17 cellular contexts compared by ENCODE assay signal in genomic region chr18:48552130-48552529, GRCh38.
"Had no signal": no experiment of that assay in that cellular context is flagged by ENCODE, and none has a peak within 500 bp of the region (broad histone marks: within the 10 kb centered on the region; RNA-seq: fewer than 3 reads in every experiment).

No MANE protein-coding gene starts in this region.

- H3K27me3 Mint-ChIP-seq: natural killer cell treated with Interleukin-12 subunit alpha and Interleukin-12 subunit beta and Interleukin-15 and Interleukin-18, amount 100 ng/mL, for 72 hours; progenitor cell of endocrine pancreas; stimulated activated memory B cell treated with anti-CD40 and anti-IgM and Interleukin-4, amounts not matched to agents 10 μg/mL and 1 μg/mL and 100 μg/mL, for 72 hours; stimulated activated naive CD8-positive, alpha-beta T cell treated with anti-CD3 and anti-CD28 coated beads, Interleukin-15, Interleukin-2, amounts not matched to agents 100 ng/mL and 50 ng/mL, for 24 hours had no signal

- H3K9me3 Mint-ChIP-seq: immature natural killer cell; mesothelial cell of epicardium; natural killer cell treated with Interleukin-12 subunit alpha and Interleukin-12 subunit beta and Interleukin-15 and Interleukin-18, amount 100 ng/mL, for 72 hours; stimulated activated memory B cell treated with anti-CD40 and anti-IgM and Interleukin-4, amounts not matched to agents 10 μg/mL and 1 μg/mL and 100 μg/mL, for 72 hours; stimulated activated naive CD8-positive, alpha-beta T cell treated with anti-CD3 and anti-CD28 coated beads, Interleukin-15, Interleukin-2, amounts not matched to agents 100 ng/mL and 50 ng/mL, for 24 hours had no signal

- H3K27ac Mint-ChIP-seq: immature natural killer cell; mesothelial cell of epicardium; natural killer cell treated with Interleukin-12 subunit alpha and Interleukin-12 subunit beta and Interleukin-15 and Interleukin-18, amount 100 ng/mL, for 72 hours; progenitor cell of endocrine pancreas; stimulated activated memory B cell treated with anti-CD40 and anti-IgM and Interleukin-4, amounts not matched to agents 10 μg/mL and 1 μg/mL and 100 μg/mL, for 72 hours; stimulated activated naive CD8-positive, alpha-beta T cell treated with anti-CD3 and anti-CD28 coated beads, Interleukin-15, Interleukin-2, amounts not matched to agents 100 ng/mL and 50 ng/mL, for 24 hours had no signal

- H3K27ac ChIP-seq: gastroesophageal sphincter, pancreas, testis, transverse colon had no signal

- H3K4me3 Mint-ChIP-seq: immature natural killer cell; mesothelial cell of epicardium; natural killer cell treated with Interleukin-12 subunit alpha and Interleukin-12 subunit beta and Interleukin-15 and Interleukin-18, amount 100 ng/mL, for 72 hours; stimulated activated memory B cell treated with anti-CD40 and anti-IgM and Interleukin-4, amounts not matched to agents 10 μg/mL and 1 μg/mL and 100 μg/mL, for 72 hours; stimulated activated naive CD8-positive, alpha-beta T cell treated with anti-CD3 and anti-CD28 coated beads, Interleukin-15, Interleukin-2, amounts not matched to agents 100 ng/mL and 50 ng/mL, for 24 hours had no signal

- DNase-seq: effector CD8-positive, alpha-beta T cell; glutamatergic neuron; immature natural killer cell; left colon; mammary epithelial cell; occipital lobe; pancreas; right cardiac atrium; stimulated activated CD4-positive, alpha-beta T cell treated with anti-CD3 and anti-CD28 coated beads, Interleukin-4, amount 100 ng/mL, for 1 hour; testis; transverse colon had no signal

- H3K27me3 ChIP-seq: gastroesophageal sphincter, pancreas, testis, transverse colon had no signal

- H3K4me1 Mint-ChIP-seq: immature natural killer cell had no signal

- H3K36me3 Mint-ChIP-seq: immature natural killer cell; natural killer cell treated with Interleukin-12 subunit alpha and Interleukin-12 subunit beta and Interleukin-15 and Interleukin-18, amount 100 ng/mL, for 72 hours had no signal

- H3K4me1 ChIP-seq: pancreas had no signal

- ATAC-seq: gastroesophageal sphincter; left colon; natural killer cell treated with Interleukin-12 subunit alpha and Interleukin-12 subunit beta and Interleukin-15 and Interleukin-18, amount 100 ng/mL, for 72 hours; pancreas; right cardiac atrium; stimulated activated memory B cell treated with anti-CD40 and anti-IgM and Interleukin-4, amounts not matched to agents 10 μg/mL and 1 μg/mL and 100 μg/mL, for 72 hours had no signal
